Comparison of ENCODE assay signal across 10 cellular contexts in the genomic region with DNA sequence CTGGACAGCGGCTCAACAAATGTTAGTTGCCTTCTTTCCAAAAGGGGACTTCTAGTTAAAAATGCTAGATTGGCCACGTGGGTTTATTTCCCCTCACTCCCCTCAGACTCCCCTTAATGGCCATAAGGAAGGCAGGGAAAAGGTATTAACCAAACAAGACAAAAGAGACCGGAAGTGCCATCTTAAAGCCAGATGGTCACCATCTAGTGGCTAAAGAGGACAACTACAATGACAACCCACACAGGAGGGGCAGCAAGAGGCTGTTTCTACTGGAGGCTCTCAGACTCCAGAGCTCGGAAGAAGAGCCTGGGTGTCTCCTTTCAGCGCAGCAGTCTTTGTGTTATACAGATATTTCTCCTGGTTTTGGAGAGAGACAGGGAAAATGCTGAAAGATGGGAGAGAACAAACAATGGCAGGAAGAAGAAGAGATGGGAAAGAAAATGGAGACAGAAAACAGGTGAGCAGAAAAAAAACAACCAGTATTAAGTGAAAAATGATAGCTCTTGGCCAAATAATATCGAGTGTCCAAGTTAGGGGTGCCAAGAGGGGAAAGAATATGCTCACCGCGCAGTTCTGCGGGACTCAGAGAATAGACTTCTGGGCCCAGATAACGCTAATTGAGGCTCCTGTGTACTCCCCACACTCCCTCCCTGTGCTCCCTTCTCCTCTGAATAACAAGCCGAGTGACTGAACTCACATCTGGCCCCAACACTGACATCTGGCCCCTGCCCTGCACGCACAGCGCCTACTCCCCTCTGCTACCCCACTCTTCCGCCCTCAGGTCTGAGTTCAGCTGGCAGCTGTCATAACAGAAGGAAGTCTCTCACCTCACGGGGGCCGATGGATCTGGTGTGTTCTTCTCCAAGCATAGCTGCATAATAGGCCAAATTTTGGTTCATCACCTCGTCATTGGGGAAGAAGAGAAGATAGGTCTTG. TPM values are rescaled to one million over a fixed set of nuclear protein-coding genes. Genes with fewer than 3 reads are reported as not detected.
DNase-seq lines count a peak whose midpoint lies in the region; ATAC-seq and TF ChIP-seq lines count a peak whose summit lies in the region.
"Had no signal": no experiment of that assay in that cellular context is flagged by ENCODE, and none has a peak within 500 bp of the region (broad histone marks: within the 10 kb centered on the region; RNA-seq: fewer than 3 reads in every experiment).

No MANE protein-coding gene starts in this region.

- POLR2A ChIA-PET in HEK293 (lab: Yijun Ruan, JAX), result interaction anchor here (2.4 kb wide), 1 partner anchor 9 kb away, joined by 10 read pairs; the partner anchor contains the start of genes C1orf50 and P3H1
- POLR2A ChIA-PET in MCF 10A (lab: Yijun Ruan, JAX), result interaction anchor here (0.9 to 3.0 kb wide), 3 partner anchors 9 to 89 kb away, joined by 3 to 12 read pairs (median 6); partner anchors contain the start of genes C1orf50, P3H1, YBX1 and ZNF691

- TF ChIP-seq CTCF in HEK293 (tag by site-specific recombination; IDR thresholded peaks at IDR 0.05) (peak; percentile 66), MCF 10A (IDR thresholded peaks at IDR 0.05; ENCODE audit: unreplicated experiment) (peak; percentile 61), upper lobe of right lung (IDR thresholded peaks at IDR 0.05) (peak; percentile 64)

- H3K36me3 Mint-ChIP-seq in MCF 10A (ENCODE audit: insufficient read depth, unreplicated experiment), result peaks cover 73% of the 10 kb centered on the region

- ATAC-seq in left colon, result peak; percentile 87
- ATAC-seq in upper lobe of right lung, result peak; percentile 88
- ATAC-seq in GM21381 (IDR thresholded peaks at IDR 0.05; ENCODE audit: unreplicated experiment), result no peak

- H3K4me3 ChIP-seq in HEK293 (ENCODE audit: low read depth, low read length), result no peak overlapping the region
- H3K4me3 ChIP-seq in upper lobe of right lung, result no peak overlapping the region
- H3K4me3 ChIP-seq: SJSA1 had no signal

- H3K36me3 ChIP-seq in HEK293 (ENCODE audit: control insufficient read depth in 2 of 2, insufficient read depth in 1 of 2, low read length in 2 of 2), result peaks cover 23 to 96% of the 10 kb centered on the region in 2 experiments
- H3K36me3 ChIP-seq in upper lobe of right lung, result peaks cover 87% of the 10 kb centered on the region

- no peaks in the 10 kb centered on the region for H3K27me3 ChIP-seq in upper lobe of right lung
- H3K27me3 ChIP-seq: SJSA1 had no signal

- intact Hi-C loops in MCF 10A (cut with micrococcal nuclease) (loop anchor here (2.0 to 10.0 kb wide), 2 partner anchors 178 to 412 kb away; no protein-coding TSS in a partner anchor), left colon (cut with DNase I, micrococcal nuclease) (loop anchor here in 1 of 2 donors (10.0 kb wide), 1 partner anchor 172 kb away; no protein-coding TSS in a partner anchor), upper lobe of right lung (cut with DNase I) (no loop called here)

- H3K9me3 Mint-ChIP-seq in MCF 10A (ENCODE audit: unreplicated experiment), result no peaks in the 10 kb centered on the region

- no peaks in the 10 kb centered on the region for H3K27me3 Mint-ChIP-seq in MCF 10A (ENCODE audit: insufficient read depth, unreplicated experiment)

- no peak overlapping the region for H3K27ac ChIP-seq in HEK293 (ENCODE audit: extremely low read depth, low read depth, low read length)
- no peak overlapping the region for H3K27ac ChIP-seq in upper lobe of right lung
- H3K27ac ChIP-seq: SJSA1 had no signal

- no peaks in the 10 kb centered on the region for H3K9me3 ChIP-seq in HEK293 (ENCODE audit: control insufficient read depth, insufficient read depth, low read depth, low read length)
- H3K9me3 ChIP-seq in upper lobe of right lung, result no peaks in the 10 kb centered on the region
- H3K9me3 ChIP-seq: SJSA1 had no signal

- no TSS peak for BruUV-seq in MCF 10A (replicated peaks; lab: Mats Ljungman, UMichigan)

- H3K4me1 Mint-ChIP-seq in MCF 10A (ENCODE audit: insufficient read depth, unreplicated experiment), result peaks cover 14% of the 10 kb centered on the region

- no peak overlapping the region for H3K4me3 Mint-ChIP-seq in MCF 10A (ENCODE audit: unreplicated experiment)

- H3K4me1 ChIP-seq in HEK293 (ENCODE audit: control insufficient read depth, insufficient read depth, low read length) (no peaks in the 10 kb centered on the region), upper lobe of right lung (no peaks in the 10 kb centered on the region)

- CTCF ChIA-PET in HEK293 (lab: Yijun Ruan, JAX), result interaction anchor here (0.6 to 1.9 kb wide), 18 partner anchors 10 to 895 kb away, joined by 3 to 14 read pairs (median 3); partner anchors contain the start of genes C1orf50, CCDC30 and P3H1
- CTCF ChIA-PET in MCF 10A (lab: Yijun Ruan, JAX), result interaction anchor here (0.6 to 4.2 kb wide), 18 partner anchors 9 to 420 kb away, joined by 3 to 16 read pairs (median 4); partner anchors contain the start of genes C1orf50 and P3H1

- DNase-seq in COLO829 (ENCODE audit: low spot score), result peak; percentile 44
- peak; percentile 100 for DNase-seq in NCI-H748 treated with DMSO at 0.1 percent for 48 hours (lab: John Stamatoyannopoulos, UW)
- DNase-seq in MCF 10A (ENCODE audit: unreplicated experiment), result peak; percentile 70
- DNase-seq in left colon, result no peak
- DNase-seq in upper lobe of right lung, result no peak
- no peak for DNase-seq in nucleus accumbens (lab: John Stamatoyannopoulos, UW)

- no peak overlapping the region for H3K27ac Mint-ChIP-seq in MCF 10A (ENCODE audit: low read depth, unreplicated experiment)

TF ChIP-seq in HEK293, 187 proteins besides CTCF, POLR2A, EP300 and RAD21 (continues in another document):
- TF ChIP-seq, protein P1, sequence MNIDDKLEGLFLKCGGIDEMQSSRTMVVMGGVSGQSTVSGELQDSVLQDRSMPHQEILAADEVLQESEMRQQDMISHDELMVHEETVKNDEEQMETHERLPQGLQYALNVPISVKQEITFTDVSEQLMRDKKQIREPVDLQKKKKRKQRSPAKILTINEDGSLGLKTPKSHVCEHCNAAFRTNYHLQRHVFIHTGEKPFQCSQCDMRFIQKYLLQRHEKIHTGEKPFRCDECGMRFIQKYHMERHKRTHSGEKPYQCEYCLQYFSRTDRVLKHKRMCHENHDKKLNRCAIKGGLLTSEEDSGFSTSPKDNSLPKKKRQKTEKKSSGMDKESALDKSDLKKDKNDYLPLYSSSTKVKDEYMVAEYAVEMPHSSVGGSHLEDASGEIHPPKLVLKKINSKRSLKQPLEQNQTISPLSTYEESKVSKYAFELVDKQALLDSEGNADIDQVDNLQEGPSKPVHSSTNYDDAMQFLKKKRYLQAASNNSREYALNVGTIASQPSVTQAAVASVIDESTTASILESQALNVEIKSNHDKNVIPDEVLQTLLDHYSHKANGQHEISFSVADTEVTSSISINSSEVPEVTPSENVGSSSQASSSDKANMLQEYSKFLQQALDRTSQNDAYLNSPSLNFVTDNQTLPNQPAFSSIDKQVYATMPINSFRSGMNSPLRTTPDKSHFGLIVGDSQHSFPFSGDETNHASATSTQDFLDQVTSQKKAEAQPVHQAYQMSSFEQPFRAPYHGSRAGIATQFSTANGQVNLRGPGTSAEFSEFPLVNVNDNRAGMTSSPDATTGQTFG (tag by site-specific recombination; IDR thresholded peaks at IDR 0.05; ENCODE audit: borderline replicate concordance), result no peak
- TF ChIP-seq TRIM28 (IDR thresholded peaks at IDR 0.05; ENCODE audit: borderline replicate concordance, low read length), result 0 out of 2 replicates have a peak, but pooled peaks have one; percentile 25
- 0 out of 2 replicates have a peak, but pooled peaks have one; percentile 88 for TF ChIP-seq ZNF664 (tag by site-specific recombination; IDR thresholded peaks at IDR 0.05)
- TF ChIP-seq ZNF175 (tag by site-specific recombination; IDR thresholded peaks at IDR 0.05), result no peak
- TF ChIP-seq ZNF585B (tag by site-specific recombination; IDR thresholded peaks at IDR 0.05), result no peak
- TF ChIP-seq, protein P2, sequence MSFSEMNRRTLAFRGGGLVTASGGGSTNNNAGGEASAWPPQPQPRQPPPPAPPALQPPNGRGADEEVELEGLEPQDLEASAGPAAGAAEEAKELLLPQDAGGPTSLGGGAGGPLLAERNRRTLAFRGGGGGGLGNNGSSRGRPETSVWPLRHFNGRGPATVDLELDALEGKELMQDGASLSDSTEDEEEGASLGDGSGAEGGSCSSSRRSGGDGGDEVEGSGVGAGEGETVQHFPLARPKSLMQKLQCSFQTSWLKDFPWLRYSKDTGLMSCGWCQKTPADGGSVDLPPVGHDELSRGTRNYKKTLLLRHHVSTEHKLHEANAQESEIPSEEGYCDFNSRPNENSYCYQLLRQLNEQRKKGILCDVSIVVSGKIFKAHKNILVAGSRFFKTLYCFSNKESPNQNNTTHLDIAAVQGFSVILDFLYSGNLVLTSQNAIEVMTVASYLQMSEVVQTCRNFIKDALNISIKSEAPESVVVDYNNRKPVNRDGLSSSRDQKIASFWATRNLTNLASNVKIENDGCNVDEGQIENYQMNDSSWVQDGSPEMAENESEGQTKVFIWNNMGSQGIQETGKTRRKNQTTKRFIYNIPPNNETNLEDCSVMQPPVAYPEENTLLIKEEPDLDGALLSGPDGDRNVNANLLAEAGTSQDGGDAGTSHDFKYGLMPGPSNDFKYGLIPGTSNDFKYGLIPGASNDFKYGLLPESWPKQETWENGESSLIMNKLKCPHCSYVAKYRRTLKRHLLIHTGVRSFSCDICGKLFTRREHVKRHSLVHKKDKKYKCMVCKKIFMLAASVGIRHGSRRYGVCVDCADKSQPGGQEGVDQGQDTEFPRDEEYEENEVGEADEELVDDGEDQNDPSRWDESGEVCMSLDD (tag by site-specific recombination; IDR thresholded peaks at IDR 0.05), result no peak
- no peak for TF ChIP-seq TCF7L2 (IDR thresholded peaks at IDR 0.05; ENCODE audit: borderline replicate concordance, low read depth, low read length)

RNA-seq across cellular contexts. Expression of gene P3H1, which starts 9.6 kb away (rescaled TPM):
- 36.1 and 57.2 TPM in 2 replicates for total RNA-seq in MCF 10A (2022)
- 10 to 100 TPM in 1 of 2 donors, 1 to 10 TPM in 1; 7.0 to 10.6 TPM for total RNA-seq in left colon
- 22.3 TPM for total RNA-seq in upper lobe of right lung

RNA-seq across cellular contexts. Expression of gene C1orf50, which starts 9.8 kb away (rescaled TPM):
- total RNA-seq in MCF 10A (2022) (11.7 and 13.8 TPM in 2 replicates), left colon (1 to 10 TPM; 5.6 to 8.7 TPM), upper lobe of right lung (6.1 TPM)

RNA-seq across cellular contexts. Expression of gene CLDN19, which starts 17.2 kb away (rescaled TPM):
- total RNA-seq in MCF 10A (2022) (not detected in 2 replicates), left colon (not detected), upper lobe of right lung (not detected)
- total RNA-seq: pulmonary artery endothelial cell, SJSA1 had no signal

RNA-seq across cellular contexts. Expression of gene TMEM269, which starts 27.6 kb away (rescaled TPM):
- total RNA-seq in MCF 10A (2022) (0.17 TPM in 1 of 2 replicates, not detected in the other), left colon (1 to 10 TPM in 1 of 2 donors, under 1 TPM in 1; 0.20 to 1.6 TPM), upper lobe of right lung (not detected)
- total RNA-seq: pulmonary artery endothelial cell, SJSA1 had no signal

RNA-seq across cellular contexts. Expression of gene ERMAP, which starts 59.7 kb away (rescaled TPM):
- total RNA-seq in MCF 10A (2022), result 13.2 and 17.2 TPM in 2 replicates
- total RNA-seq in left colon, result 10 to 100 TPM; 12.5 to 15.6 TPM
- total RNA-seq in upper lobe of right lung, result 18.2 TPM

Comparison
In these comparisons a context has a peak if more than half of its experiments do, and no peak if none do; other contexts are left out.
1. DNase-seq: peak in COLO829 (single experiment), NCI-H748 treated with DMSO at 0.1 percent for 48 hours (single experiment) and MCF 10A (single experiment); none in left colon (0 of 2), upper lobe of right lung (single experiment) and nucleus accumbens (0 of 56).
2. Peak in every context shown above with its lines, with median percentiles within 50 percentile points of each other: CTCF ChIP-seq.